ENCODE assay signal across 13 cellular contexts in genomic region chr10:18583575-18584270, GRCh38.
A peak's percentile ranks its signal among the peaks of the same experiment; 100 is the strongest.
DNase-seq lines count a peak whose midpoint lies in the region; ATAC-seq, FAIRE-seq and TF ChIP-seq lines count a peak whose summit lies in the region.
"Had no signal": no experiment of that assay in that cellular context is flagged by ENCODE, and none has a peak within 500 bp of the region (broad histone marks: within the 10 kb centered on the region; RNA-seq: fewer than 3 reads in every experiment).

No MANE protein-coding gene starts in this region.

- no peak overlapping the region for H3K27ac Mint-ChIP-seq in CD8-positive, alpha-beta T cell
- H3K27ac Mint-ChIP-seq: activated T-cell treated with anti-CD3 and anti-CD28 coated beads, Interleukin-2, amount 50 U/mL, for 24 hours had no signal

- no peak overlapping the region for H3K27ac ChIP-seq in CD8-positive, alpha-beta T cell (ENCODE audit: low read depth, low read length)
- no peak overlapping the region for H3K27ac ChIP-seq in aorta (ENCODE audit: low read depth in 1 of 2, low read length in 2 of 2)

- CTCF ChIA-PET in CD8-positive, alpha-beta T cell (lab: Charles Lee), result no interaction called here

- peaks cover 90% of the 10 kb centered on the region for H3K36me3 Mint-ChIP-seq in CD8-positive, alpha-beta T cell

- peaks cover 1% of the 10 kb centered on the region for H3K9me3 Mint-ChIP-seq in CD8-positive, alpha-beta T cell

- H3K4me3 Mint-ChIP-seq in CD8-positive, alpha-beta T cell, result no peak overlapping the region
- H3K4me3 Mint-ChIP-seq: activated T-cell treated with anti-CD3 and anti-CD28 coated beads, Interleukin-2, amount 50 U/mL, for 24 hours; naive B cell had no signal

- peak; percentile 26 for TF ChIP-seq CTCF in CD8-positive, alpha-beta T cell (IDR thresholded peaks at IDR 0.05)
- peak; percentile 25 for TF ChIP-seq CTCF in fibroblast of villous mesenchyme (IDR thresholded peaks at IDR 0.05; ENCODE audit: insufficient read depth, low read depth, low read length)

- peak; percentile 57 for FAIRE-seq in RCC 7860 (lab: Jason Lieb, UNC)

- no peaks in the 10 kb centered on the region for H3K27me3 Mint-ChIP-seq in CD8-positive, alpha-beta T cell (ENCODE audit: low read depth)
- H3K27me3 Mint-ChIP-seq: activated T-cell treated with anti-CD3 and anti-CD28 coated beads, Interleukin-2, amount 50 U/mL, for 24 hours; naive B cell had no signal

- H3K36me3 ChIP-seq in CD8-positive, alpha-beta T cell (ENCODE audit: insufficient read depth, low read length), result peaks cover 5% of the 10 kb centered on the region
- H3K36me3 ChIP-seq in aorta (ENCODE audit: control insufficient read depth in 1 of 2, insufficient read depth in 2 of 2, low read length in 1 of 2), result no peaks in the 10 kb centered on the region

- H3K4me3 ChIP-seq in CD8-positive, alpha-beta T cell (ENCODE audit: low read depth, low read length), result no peak overlapping the region
- no peak overlapping the region for H3K4me3 ChIP-seq in fibroblast of villous mesenchyme (ENCODE audit: low read depth, low read length)
- no peak overlapping the region for H3K4me3 ChIP-seq in aorta (ENCODE audit: low read length in 2 of 2)

- WGBS in aorta, 2 donors, result 42 to 48% methylated on average over 5 of the region's 5 CpGs

- H3K9me3 ChIP-seq in CD8-positive, alpha-beta T cell (ENCODE audit: low read length), result no peaks in the 10 kb centered on the region
- no peaks in the 10 kb centered on the region for H3K9me3 ChIP-seq in aorta (ENCODE audit: control insufficient read depth, low read length)

- DNase-seq in CD8-positive, alpha-beta T cell, result no peak
- DNase-seq in RCC 7860 (ENCODE audit: low spot score) (peak; percentile 26), fibroblast of villous mesenchyme (ENCODE audit: low read depth) (peak; percentile 20), GM19240 (ENCODE audit: insufficient read length, low spot score) (no peak), aorta (no peak)
- DNase-seq: activated T-cell treated with anti-CD3 and anti-CD28 coated beads, Interleukin-2, amount 50 U/mL, for 24 hours; cortex of kidney; hypothalamus; naive B cell; stimulated activated CD4-positive, alpha-beta T cell treated with anti-CD3 and anti-CD28 coated beads, Interleukin-2, amount 100 ng/mL, for 24 hours had no signal

- intact Hi-C loops in CD8-positive, alpha-beta T cell (cut with DNase I, micrococcal nuclease), result loop anchor here in 1 of 2 experiments (10.0 kb wide), 1 partner anchor 111 kb away; no protein-coding TSS in a partner anchor
- intact Hi-C loops in aorta (cut with DNase I), result no loop called here

- POLR2A ChIA-PET in CD8-positive, alpha-beta T cell (lab: Charles Lee), result no interaction called here

- no peaks in the 10 kb centered on the region for H3K27me3 ChIP-seq in CD8-positive, alpha-beta T cell (ENCODE audit: insufficient read depth, low read length)
- no peaks in the 10 kb centered on the region for H3K27me3 ChIP-seq in aorta (ENCODE audit: control insufficient read depth in 1 of 2, insufficient read depth in 2 of 2, low read length in 1 of 2)

- peaks cover 14% of the 10 kb centered on the region for H3K4me1 Mint-ChIP-seq in CD8-positive, alpha-beta T cell (ENCODE audit: low read depth)

- ATAC-seq in CD8-positive, alpha-beta T cell, result no peak
- ATAC-seq in GM19372 (IDR thresholded peaks at IDR 0.05; ENCODE audit: low read depth, unreplicated experiment) (peak; percentile 51), GM19328 (IDR thresholded peaks at IDR 0.05; ENCODE audit: unreplicated experiment) (no peak), aorta (ENCODE audit: low FRiP score) (no peak), HG02970 (IDR thresholded peaks at IDR 0.05; ENCODE audit: low FRiP score, unreplicated experiment) (no peak)

- H3K4me1 ChIP-seq in CD8-positive, alpha-beta T cell (ENCODE audit: insufficient read depth, low read length), result no peaks in the 10 kb centered on the region
- peaks cover 0 to 6% of the 10 kb centered on the region in 2 donors for H3K4me1 ChIP-seq in aorta (ENCODE audit: control insufficient read depth in 1 of 2, insufficient read depth in 2 of 2, low read length in 2 of 2)

Comparison
In these comparisons a context has a peak if more than half of its experiments do, and no peak if none do; other contexts are left out.
1. DNase-seq: peak in RCC 7860 (single experiment) and fibroblast of villous mesenchyme (single experiment); none in CD8-positive, alpha-beta T cell (0 of 7), GM19240 (single experiment) and aorta (0 of 2).